9 cellular contexts compared by ENCODE assay signal in the genomic region with DNA sequence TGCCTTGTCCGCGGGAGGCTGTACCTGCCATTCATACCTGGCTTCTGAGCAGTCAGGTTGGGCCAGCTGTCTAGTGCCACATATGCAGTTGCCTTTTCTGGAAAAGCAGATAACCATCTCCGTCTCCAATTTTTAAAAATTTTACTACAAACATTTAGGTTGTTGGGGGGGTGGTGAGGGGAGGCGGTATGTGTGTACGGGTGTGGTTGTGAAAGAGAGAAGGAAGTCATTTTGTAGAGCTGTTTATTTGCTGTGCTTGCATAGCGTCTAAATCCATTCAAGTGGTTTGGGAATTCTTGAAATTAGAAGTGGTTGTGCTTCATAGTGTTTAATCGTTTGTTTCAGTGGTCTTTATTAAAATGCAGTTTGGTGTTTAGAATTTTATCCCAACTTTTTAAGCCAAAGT.
DNase-seq lines count a peak whose midpoint lies in the region; ATAC-seq lines count a peak whose summit lies in the region.
"Had no signal": no experiment of that assay in that cellular context is flagged by ENCODE, and none has a peak within 500 bp of the region (broad histone marks: within the 10 kb centered on the region; RNA-seq: fewer than 3 reads in every experiment).

No MANE protein-coding gene starts in this region.

- H3K4me1 Mint-ChIP-seq in activated naive CD8-positive, alpha-beta T cell treated with anti-CD3 and anti-CD28 coated beads, Interleukin-2, amount 50 U/mL, for 24 hours: peaks cover 10% of the 10 kb centered on the region

- peak; percentile 8 for ATAC-seq in HG03354 (IDR thresholded peaks at IDR 0.05; ENCODE audit: poor library complexity, severe bottlenecking, unreplicated experiment)
- ATAC-seq in activated naive CD8-positive, alpha-beta T cell treated with anti-CD3 and anti-CD28 coated beads, Interleukin-2, amount 50 U/mL, for 24 hours: no peak

- H3K27ac Mint-ChIP-seq in activated naive CD8-positive, alpha-beta T cell treated with anti-CD3 and anti-CD28 coated beads, Interleukin-2, amount 50 U/mL, for 24 hours: no peak overlapping the region

- peak overlapping the region; percentile 75 for H3K4me3 Mint-ChIP-seq in activated naive CD8-positive, alpha-beta T cell treated with anti-CD3 and anti-CD28 coated beads, Interleukin-2, amount 50 U/mL, for 24 hours

- H3K36me3 Mint-ChIP-seq in activated naive CD8-positive, alpha-beta T cell treated with anti-CD3 and anti-CD28 coated beads, Interleukin-2, amount 50 U/mL, for 24 hours (ENCODE audit: low read depth): peaks cover 3% of the 10 kb centered on the region

- H3K9me3 Mint-ChIP-seq in activated naive CD8-positive, alpha-beta T cell treated with anti-CD3 and anti-CD28 coated beads, Interleukin-2, amount 50 U/mL, for 24 hours: no peaks in the 10 kb centered on the region

- peak; percentile 0 for DNase-seq in NCI-H2029 (lab: John Stamatoyannopoulos, UW)
- no peak for DNase-seq in NCI-H2029 treated with DMSO at 0.1 percent for 48 hours (lab: John Stamatoyannopoulos, UW)
- no peak for DNase-seq in activated naive CD8-positive, alpha-beta T cell treated with anti-CD3 and anti-CD28 coated beads, Interleukin-2, amount 50 U/mL, for 24 hours
- peak; percentile 63 for DNase-seq in iris pigment epithelial cell (ENCODE audit: low read depth)
- DNase-seq in stromal cell of bone marrow (ENCODE audit: low read depth): peak; percentile 21
- no peak for DNase-seq in T1000 (lab: John Stamatoyannopoulos, UW)
- no peak for DNase-seq in NCI-H526 treated with DMSO at 0.1 percent for 48 hours (lab: John Stamatoyannopoulos, UW)
- DNase-seq: DND-41 had no signal

- peaks cover 70% of the 10 kb centered on the region for H3K27me3 Mint-ChIP-seq in activated naive CD8-positive, alpha-beta T cell treated with anti-CD3 and anti-CD28 coated beads, Interleukin-2, amount 50 U/mL, for 24 hours

Comparison
In these comparisons a context has a peak if more than half of its experiments do, and no peak if none do; other contexts are left out.
1. DNase-seq: peak in NCI-H2029 (single experiment), iris pigment epithelial cell (single experiment) and stromal cell of bone marrow (single experiment); none in NCI-H2029 treated with DMSO at 0.1 percent for 48 hours (single experiment), activated naive CD8-positive, alpha-beta T cell treated with anti-CD3 and anti-CD28 coated beads, Interleukin-2, amount 50 U/mL, for 24 hours (single experiment), T1000 (single experiment) and NCI-H526 treated with DMSO at 0.1 percent for 48 hours (single experiment).